21 cellular contexts compared by ENCODE assay signal in the genomic region with DNA sequence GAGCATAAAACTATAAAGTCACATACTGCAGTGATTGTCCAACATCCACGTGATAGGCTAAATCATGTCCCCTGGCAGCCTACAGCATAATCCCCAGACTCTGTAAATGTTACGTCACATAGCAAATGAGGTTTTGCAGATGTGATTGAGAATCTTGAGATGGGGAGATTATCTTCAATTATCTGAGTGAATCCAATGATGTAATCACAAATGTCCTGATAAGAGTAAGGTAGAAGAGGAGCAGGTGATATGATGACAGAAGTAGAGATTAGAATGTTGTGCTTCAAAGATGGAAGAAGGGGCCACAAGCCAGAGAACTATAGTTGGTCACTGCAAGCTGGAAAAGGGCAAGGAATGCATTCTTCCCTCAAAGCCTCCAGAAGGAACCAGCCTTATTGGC. TPM values are rescaled to one million over a fixed set of nuclear protein-coding genes. Genes with fewer than 3 reads are reported as not detected.
DNase-seq lines count a peak whose midpoint lies in the region; ATAC-seq, FAIRE-seq and TF ChIP-seq lines count a peak whose summit lies in the region.
"Had no signal": no experiment of that assay in that cellular context is flagged by ENCODE, and none has a peak within 500 bp of the region (broad histone marks: within the 10 kb centered on the region; RNA-seq: fewer than 3 reads in every experiment).

No MANE protein-coding gene starts in this region.

- no peaks in the 10 kb centered on the region for H3K9me1 ChIP-seq in K562 (ENCODE audit: control insufficient read depth, insufficient read depth, low read length)

- FAIRE-seq in K562 (lab: Jason Lieb, UNC) = no peak
- no peak for FAIRE-seq in HepG2 (lab: Jason Lieb, UNC)
- FAIRE-seq: GM12878, GM18507, H1 had no signal

- no peaks in the 10 kb centered on the region for H3K27me3 ChIP-seq in K562 (ENCODE audit: control insufficient read depth in 2 of 2, insufficient read depth in 2 of 2, low read length in 2 of 2)
- H3K27me3 ChIP-seq in HepG2 (ENCODE audit: control insufficient read depth in 1 of 2, insufficient read depth in 2 of 2, low read length in 2 of 2) = no peaks in the 10 kb centered on the region

- in situ Hi-C loops in K562 (cut with MboI) (no loop called here), HepG2 (cut with HindIII; ENCODE audit: extremely low pct_ligation_motif_present, low pct_unique_long_range_greater_than_20kb) (no loop called here)

- H3K4me2 ChIP-seq in K562 (ENCODE audit: insufficient read depth, low read length) (no peak overlapping the region), HepG2 (ENCODE audit: low read depth, low read length) (no peak overlapping the region)

- no peak overlapping the region for H2AFZ ChIP-seq in K562 (ENCODE audit: low read depth, low read length)
- H2AFZ ChIP-seq in HepG2 (ENCODE audit: low read length) = no peak overlapping the region

- H3K36me3 ChIP-seq in K562 (ENCODE audit: control insufficient read depth, insufficient read depth, low read length) (no peaks in the 10 kb centered on the region), HepG2 (replicated peaks in 1 of 2; ENCODE audit: control insufficient read depth in 1 of 2, insufficient read depth in 2 of 2, low read length in 2 of 2) (peaks cover 10 to 30% of the 10 kb centered on the region in 2 experiments)

- POLR2A ChIA-PET in K562 (lab: Yijun Ruan, JAX) = no interaction called here
- POLR2A ChIA-PET in HepG2 (lab: Yijun Ruan, JAX) = no interaction called here

- H3K4me1 ChIP-seq in K562 (replicated peaks in 1 of 2; ENCODE audit: control insufficient read depth in 2 of 2, insufficient read depth in 2 of 2, low read length in 2 of 2) = peaks cover 0 to 9% of the 10 kb centered on the region in 2 experiments; a peak in 2 of 5 replicates
- peaks cover 51% of the 10 kb centered on the region for H3K4me1 ChIP-seq in HepG2 (ENCODE audit: insufficient read depth, low read length)

- CTCF ChIA-PET in K562 (lab: Yijun Ruan, JAX; ENCODE audit: low intra/inter-chr PET ratio) = no interaction called here
- CTCF ChIA-PET in HepG2 (lab: Yijun Ruan, JAX; ENCODE audit: low intra/inter-chr PET ratio, low total read pairs) = no interaction called here

- no peak for TF ChIP-seq POLR2A in K562 (conservative IDR thresholded peaks at IDR 0.05)
- no peak for TF ChIP-seq POLR2A in HepG2 (IDR thresholded peaks at IDR 0.05; ENCODE audit: insufficient read depth in 1 of 2, low read depth in 2 of 2, low read length in 2 of 2)

- H4K20me1 ChIP-seq in K562 (replicated peaks; ENCODE audit: control insufficient read depth, insufficient read depth, low read length) (no peaks in the 10 kb centered on the region), HepG2 (ENCODE audit: insufficient read depth, low read length) (no peaks in the 10 kb centered on the region)

- H3K79me2 ChIP-seq in K562 (ENCODE audit: control insufficient read depth, insufficient read depth, low read length) (no peaks in the 10 kb centered on the region), HepG2 (ENCODE audit: insufficient read depth, low read length) (no peaks in the 10 kb centered on the region)

- H3K9ac ChIP-seq in K562 (ENCODE audit: insufficient read depth in 1 of 2, low read depth in 2 of 2, low read length in 2 of 2) (no peak overlapping the region), HepG2 (ENCODE audit: insufficient read depth, low read depth, low read length) (no peak overlapping the region)

- H3K4me3 ChIP-seq in K562 (no peak overlapping the region), HepG2 (replicated peaks in 1 of 3; ENCODE audit: insufficient read depth in 1 of 3, low read depth in 2 of 3, low read length in 3 of 3) (no peak overlapping the region)
- H3K4me3 ChIP-seq: GM12878 had no signal

- 18% methylated on average over 2 of the region's 2 CpGs for WGBS in K562 (ENCODE audit: insufficient coverage, low coverage, missing lambda C conversion rate)
- WGBS in HepG2 (ENCODE audit: low lambda C conversion rate) = 98% methylated on average over 2 of the region's 2 CpGs

- H3K9me3 ChIP-seq in K562 (replicated peaks; ENCODE audit: control insufficient read depth, insufficient read depth, low read depth, low read length) (no peaks in the 10 kb centered on the region), HepG2 (ENCODE audit: low read length) (no peaks in the 10 kb centered on the region)

- BruUV-seq in K562 (replicated peaks; lab: Mats Ljungman, UMichigan) (no TSS peak), HepG2 (replicated peaks; lab: Mats Ljungman, UMichigan) (no TSS peak)

- DNase-seq in NCI-H82 (lab: John Stamatoyannopoulos, UW) = peak; percentile 35
- DNase-seq in NCI-H82 treated with DMSO at 0.1 percent for 48 hours (lab: John Stamatoyannopoulos, UW; ENCODE audit: unreplicated experiment) = no peak
- no peak for DNase-seq in K562 (ENCODE audit: extremely low read depth in 1 of 4, low spot score in 3 of 4)
- DNase-seq in HepG2 (ENCODE audit: low spot score) = no peak
- DNase-seq in NCI-H69 (lab: John Stamatoyannopoulos, UW) = no peak
- DNase-seq in GM20000 (ENCODE audit: low spot score) = no peak
- DNase-seq in NCI-H2081 treated with DMSO at 0.1 percent for 48 hours (lab: John Stamatoyannopoulos, UW) = no peak
- DNase-seq: Calu3; CD8-positive, alpha-beta memory T cell; DMS 273 treated with DMSO at 0.1 percent for 48 hours; DMS79; HCEC 1CT had no signal

- intact Hi-C loops in K562 (cut with micrococcal nuclease) (no loop called here), HepG2 (cut with micrococcal nuclease; ENCODE audit: unreplicated experiment) (no loop called here)

- no peak for TF ChIP-seq RAD21 in K562 (CRISPR knock-in tag; conservative IDR thresholded peaks at IDR 0.05 in 1 of 2, IDR thresholded peaks at IDR 0.05 in 1 of 2)
- no peak for TF ChIP-seq RAD21 in HepG2 (CRISPR knock-in tag; IDR thresholded peaks at IDR 0.05)

- TF ChIP-seq EP300 in K562 (IDR thresholded peaks at IDR 0.05; ENCODE audit: low read length) (no peak), HepG2 (IDR thresholded peaks at IDR 0.05; ENCODE audit: low read depth in 2 of 2, low read length in 2 of 2) (no peak), HepG2 (CRISPR knock-in tag; IDR thresholded peaks at IDR 0.05; ENCODE audit: borderline replicate concordance) (no peak)

- no peak for ATAC-seq in K562
- no peak for ATAC-seq in HepG2
- ATAC-seq in HG02642 (IDR thresholded peaks at IDR 0.05; ENCODE audit: poor library complexity, unreplicated experiment) = no peak
- ATAC-seq: GM12878 had no signal

- TF ChIP-seq CTCF in K562 (IDR thresholded peaks at IDR 0.05 in 2 of 3, conservative IDR thresholded peaks at IDR 0.05 in 1 of 3; ENCODE audit: insufficient read depth in 2 of 3, low read depth in 1 of 3, low read length in 3 of 3) (no peak), HepG2 (CRISPR knock-in tag; IDR thresholded peaks at IDR 0.05) (no peak), GM20000 (IDR thresholded peaks at IDR 0.05; ENCODE audit: extremely low read depth, missing control alignments) (no peak)

- no peak overlapping the region for H3K27ac ChIP-seq in K562 (ENCODE audit: extremely low read depth, low read depth, low read length)
- H3K27ac ChIP-seq in HepG2 (ENCODE audit: extremely low read length, insufficient read depth, low read length) = no peak overlapping the region
- H3K27ac ChIP-seq: 22Rv1 had no signal

RNA-seq across cellular contexts. Expression of a gene that starts 15.4 kb away (rescaled TPM):
- not detected in 2 replicates for total RNA-seq in K562 (2011; cell fraction: chromatin; rRNA removed; ENCODE audit: low replicate concordance)
- total RNA-seq in K562 (2011; cell fraction: nucleolus; rRNA removed) = not detected in 2 replicates
- not detected in 2 replicates for total RNA-seq in K562 (2011; cell fraction: nucleoplasm; rRNA removed)
- total RNA-seq in K562 (2014; rRNA removed) (not detected in 2 replicates), K562 (2014; rRNA removed; fragmentation: Illumina TruSeq; extraction: Trizol) (not detected in 2 replicates), K562 (2015; rRNA removed; fragmentation: Illumina TruSeq; extraction: Trizol) (not detected in 2 replicates), K562 (2021) (0.18 TPM in 1 of 2 replicates, not detected in the other), HepG2 (2016; rRNA removed; fragmentation: Illumina TruSeq; extraction: Trizol) (14.5 and 19.5 TPM in 2 replicates)
- polyA plus RNA-seq in K562 (2011; rRNA removed) (not detected in 2 replicates), K562 (2014; fragmentation: Illumina TruSeq; extraction: Trizol) (not detected in 2 replicates), K562 (2014; fragmentation: Nextera tagmentation; extraction: Ambion mirVana) (not detected), K562 (2014; rRNA removed) (not detected in 2 replicates), HepG2 (2011; rRNA removed) (15.5 and 23.2 TPM in 2 replicates)
- not detected in 2 replicates for polyA plus RNA-seq in K562 (2011; cell fraction: cytosol; rRNA removed)
- not detected in 2 replicates for polyA plus RNA-seq in K562 (2011; cell fraction: nucleus; rRNA removed)
- not detected in 2 replicates for polyA plus RNA-seq in K562 (2012)
- polyA minus RNA-seq in K562 (2011; rRNA and poly(A)+ RNA removed) = not detected in 2 replicates
- not detected in 2 replicates for polyA minus RNA-seq in K562 (2011; cell fraction: cytosol; rRNA and poly(A)+ RNA removed)
- not detected in 2 replicates for polyA minus RNA-seq in K562 (2011; cell fraction: nucleus; rRNA and poly(A)+ RNA removed)
- 1.7 TPM in 2 replicates for total RNA-seq in HepG2 (2016; cell fraction: cytosol; rRNA removed; fragmentation: Illumina TruSeq; extraction: Trizol; ENCODE audit: low read depth)
- 15.1 and 18.6 TPM in 2 replicates for total RNA-seq in HepG2 (2016; cell fraction: insoluble cytoplasmic fraction; rRNA removed; fragmentation: Illumina TruSeq; extraction: Trizol)
- total RNA-seq in HepG2 (2016; cell fraction: membrane; rRNA removed; fragmentation: Illumina TruSeq; extraction: Trizol) = 4.7 and 4.9 TPM in 2 replicates
- total RNA-seq in HepG2 (2016; cell fraction: nucleus; rRNA removed; fragmentation: Illumina TruSeq; extraction: Trizol) = 18.5 TPM in 2 replicates
- polyA plus RNA-seq in HepG2 (2011; cell fraction: cytosol; rRNA removed) = 11.5 and 13.8 TPM in 2 replicates
- 10.7 and 12.3 TPM in 2 replicates for polyA plus RNA-seq in HepG2 (2011; cell fraction: nucleus; rRNA removed)
- polyA plus RNA-seq in HepG2 (2012) = 28.7 and 38.8 TPM in 2 replicates
- polyA plus RNA-seq in HepG2 (2016; cell fraction: cytosol; fragmentation: Illumina TruSeq; extraction: Trizol; ENCODE audit: low read depth) = 0.72 and 0.91 TPM in 2 replicates
- polyA plus RNA-seq in HepG2 (2016; cell fraction: insoluble cytoplasmic fraction; fragmentation: Illumina TruSeq; extraction: Trizol; ENCODE audit: low read depth) = 8.5 and 9.2 TPM in 2 replicates
- polyA plus RNA-seq in HepG2 (2016; cell fraction: membrane; fragmentation: Illumina TruSeq; extraction: Trizol; ENCODE audit: low read depth) = 1.6 and 2.0 TPM in 2 replicates
- polyA plus RNA-seq in HepG2 (2016; cell fraction: nucleus; fragmentation: Illumina TruSeq; extraction: Trizol; ENCODE audit: insufficient read depth, low read depth) = 12.0 and 14.2 TPM in 2 replicates
- polyA minus RNA-seq in HepG2 (2011; rRNA and poly(A)+ RNA removed; ENCODE audit: low replicate concordance) = 121 TPM in 1 of 2 replicates, not detected in the other
- polyA minus RNA-seq in HepG2 (2011; cell fraction: cytosol; rRNA and poly(A)+ RNA removed) = 31.0 and 34.4 TPM in 2 replicates
- polyA minus RNA-seq in HepG2 (2011; cell fraction: nucleus; rRNA and poly(A)+ RNA removed) = 58.9 and 76.6 TPM in 2 replicates
- total RNA-seq: A673; CD8-positive, alpha-beta memory T cell; G401; H1 had no signal
- polyA plus RNA-seq: BJ; CD14-positive monocyte; CD8-positive, alpha-beta memory T cell; H1 had no signal
